22 cellular contexts compared by ENCODE assay signal in the genomic region with DNA sequence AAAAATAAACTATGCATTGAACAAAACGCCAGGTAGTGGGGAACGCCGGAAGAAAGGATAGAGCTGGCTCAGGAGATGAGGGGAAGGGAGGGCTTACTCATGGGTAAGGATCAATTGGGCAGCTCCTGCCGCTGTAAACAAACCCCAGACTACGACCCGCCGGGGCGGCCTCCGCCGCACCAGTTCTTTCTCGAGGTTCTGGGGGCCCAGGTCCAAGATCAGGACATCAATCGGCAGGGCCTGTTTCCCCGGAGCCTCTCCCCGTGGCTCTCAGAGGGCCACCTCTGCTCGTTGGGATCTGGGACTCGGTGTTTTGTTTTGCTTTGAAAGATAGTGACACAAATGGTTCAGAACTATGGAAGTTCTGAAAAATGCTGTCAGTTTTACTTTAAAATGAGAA.
DNase-seq lines count a peak whose midpoint lies in the region; ATAC-seq lines count a peak whose summit lies in the region.
"Had no signal": no experiment of that assay in that cellular context is flagged by ENCODE, and none has a peak within 500 bp of the region (broad histone marks: within the 10 kb centered on the region; RNA-seq: fewer than 3 reads in every experiment).

No MANE protein-coding gene starts in this region.

- peak overlapping the region; percentile 36 for H3K27ac ChIP-seq in ectodermal cell (ENCODE audit: insufficient read depth, low read depth, low read length, poor library complexity, severe bottlenecking)
- H3K27ac ChIP-seq: tibial artery had no signal

- H3K27ac Mint-ChIP-seq in naive B cell, result peak overlapping the region in 4 of 6 donors; percentile 3 to 92 (median 47)
- H3K27ac Mint-ChIP-seq: activated CD4-positive, alpha-beta memory T cell treated with anti-CD3 and anti-CD28 coated beads, Interleukin-2, amount 10 ng/mL, durations not matched to agents 7 days and 5 days; B cell; dendritic cell treated with granulocyte-macrophage colony-stimulating factor and Interleukin-4, amounts not matched to agents 40 ng/mL and 50 ng/mL, for 4 days; memory B cell had no signal

- H3K9me3 Mint-ChIP-seq in naive B cell, result no peaks in the 10 kb centered on the region
- H3K9me3 Mint-ChIP-seq: activated CD4-positive, alpha-beta memory T cell treated with anti-CD3 and anti-CD28 coated beads, Interleukin-2, amount 10 ng/mL, durations not matched to agents 7 days and 5 days; dendritic cell treated with granulocyte-macrophage colony-stimulating factor and Interleukin-4, amounts not matched to agents 40 ng/mL and 50 ng/mL, for 4 days; memory B cell had no signal

- DNase-seq in activated CD8-positive, alpha-beta memory T cell treated with anti-CD3 and anti-CD28 coated beads for 24 hours, result peak; percentile 32
- DNase-seq in activated CD8-positive, alpha-beta memory T cell treated with anti-CD3 and anti-CD28 coated beads, Interleukin-2, amount 50 U/mL, for 48 hours, result no peak
- DNase-seq in naive B cell (no peak), ureter (ENCODE audit: low spot score) (peak; percentile 29)
- DNase-seq: 8988T; activated CD4-positive, alpha-beta memory T cell treated with anti-CD3 and anti-CD28 coated beads, Interleukin-2, amount 10 ng/mL, durations not matched to agents 7 days and 5 days; activated naive CD4-positive, alpha-beta T cell treated with Interleukin-2 at 50 U/mL for 16 hours; activated T-cell treated with anti-CD3 and anti-CD28 coated beads, Interleukin-2, amount 50 U/mL, for 1 hour; amniotic stem cell; HCEC 1CT; left cardiac atrium; stimulated activated naive CD4-positive, alpha-beta T cell treated with Interleukin-2 at 50 U/mL for 16 hours; T-helper 1 cell had no signal

- H3K27me3 Mint-ChIP-seq in naive B cell, result no peaks in the 10 kb centered on the region
- H3K27me3 Mint-ChIP-seq: activated CD4-positive, alpha-beta memory T cell treated with anti-CD3 and anti-CD28 coated beads, Interleukin-2, amount 10 ng/mL, durations not matched to agents 7 days and 5 days; B cell; memory B cell had no signal

- no peaks in the 10 kb centered on the region for H3K27me3 ChIP-seq in ectodermal cell (ENCODE audit: control insufficient read depth, insufficient read depth, low read length, poor library complexity, severe bottlenecking)

- no peak overlapping the region for H3K4me3 Mint-ChIP-seq in naive B cell
- H3K4me3 Mint-ChIP-seq: activated CD4-positive, alpha-beta memory T cell treated with anti-CD3 and anti-CD28 coated beads, Interleukin-2, amount 10 ng/mL, durations not matched to agents 7 days and 5 days; B cell; dendritic cell treated with granulocyte-macrophage colony-stimulating factor and Interleukin-4, amounts not matched to agents 40 ng/mL and 50 ng/mL, for 4 days; memory B cell had no signal

- peaks cover 3% of the 10 kb centered on the region for H3K4me1 ChIP-seq in ectodermal cell (ENCODE audit: control insufficient read depth, insufficient read depth, low read length)

- no peaks in the 10 kb centered on the region for H3K36me3 ChIP-seq in ectodermal cell (ENCODE audit: control insufficient read depth, insufficient read depth, low read length)

- no peaks in the 10 kb centered on the region for H3K9me3 ChIP-seq in ectodermal cell (ENCODE audit: control insufficient read depth, low read length)
- H3K9me3 ChIP-seq: tibial artery had no signal

- 91% methylated on average over 16 of the region's 16 CpGs for WGBS in ectodermal cell, 2 experiments

- H3K4me3 ChIP-seq in ectodermal cell (ENCODE audit: insufficient read depth, low read depth, low read length), result no peak overlapping the region

- peaks cover 0 to 2% (median 0%) of the 10 kb centered on the region in 3 donors for H3K4me1 Mint-ChIP-seq in naive B cell
- H3K4me1 Mint-ChIP-seq: activated CD4-positive, alpha-beta memory T cell treated with anti-CD3 and anti-CD28 coated beads, Interleukin-2, amount 10 ng/mL, durations not matched to agents 7 days and 5 days; B cell; memory B cell had no signal

- ATAC-seq in naive B cell (ENCODE audit: low read depth in 2 of 2) (no peak), GM19324 (IDR thresholded peaks at IDR 0.05; ENCODE audit: low FRiP score, unreplicated experiment) (no peak), HG03439 (IDR thresholded peaks at IDR 0.05; ENCODE audit: unreplicated experiment) (no peak), GM21737 (IDR thresholded peaks at IDR 0.05; ENCODE audit: unreplicated experiment) (no peak)
- ATAC-seq: activated CD4-positive, CD25-positive, alpha-beta regulatory T cell treated with anti-CD3 and anti-CD28 coated beads, Interleukin-2, amount 50 U/mL, for 24 hours; left cardiac atrium had no signal

- H3K36me3 Mint-ChIP-seq in naive B cell, result no peaks in the 10 kb centered on the region

Comparison
In these comparisons a context has a peak if more than half of its experiments do, and no peak if none do; other contexts are left out.
1. DNase-seq: peak in activated CD8-positive, alpha-beta memory T cell treated with anti-CD3 and anti-CD28 coated beads for 24 hours (single experiment) and ureter (single experiment); none in activated CD8-positive, alpha-beta memory T cell treated with anti-CD3 and anti-CD28 coated beads, Interleukin-2, amount 50 U/mL, for 48 hours (single experiment) and naive B cell (single experiment).